Comparison of ENCODE assay signal across 1 cellular context in genomic region chr3:113339616-113340244, GRCh38.
TF ChIP-seq lines count a peak whose summit lies in the region.

No MANE protein-coding gene starts in this region.

TF ChIP-seq in SK-N-SH, 30 proteins besides CTCF, POLR2A, EP300 and RAD21 (continued from another document):
- no peak for TF ChIP-seq MAX (IDR thresholded peaks at IDR 0.05; ENCODE audit: low read depth)
- TF ChIP-seq SIN3A (IDR thresholded peaks at IDR 0.05; ENCODE audit: borderline replicate concordance, low read depth, low read length): no peak
- TF ChIP-seq JUND (IDR thresholded peaks at IDR 0.05): no peak
- no peak for TF ChIP-seq TCF12 (IDR thresholded peaks at IDR 0.05)
- TF ChIP-seq MEF2A (IDR thresholded peaks at IDR 0.05; ENCODE audit: borderline replicate concordance, low read depth): no peak
- no peak for TF ChIP-seq MXI1 (IDR thresholded peaks at IDR 0.05; ENCODE audit: low read depth, low read length)
